In genomic region chr3:185959609-185960517, GRCh38 we compare ENCODE assay signal across 8 cellular contexts. TPM values are rescaled to one million over a fixed set of nuclear protein-coding genes. Genes with fewer than 3 reads are reported as not detected.
DNase-seq lines count a peak whose midpoint lies in the region; ATAC-seq and TF ChIP-seq lines count a peak whose summit lies in the region.

No MANE protein-coding gene starts in this region.

- DNase-seq in DMS 273 (lab: John Stamatoyannopoulos, UW; ENCODE audit: unreplicated experiment) (peak; percentile 74), NCI-H2107 (lab: John Stamatoyannopoulos, UW) (peak; percentile 85), choroid plexus epithelial cell (ENCODE audit: low read depth) (peak; percentile 89), neural progenitor cell (ENCODE audit: low spot score) (no peak), activated gamma-delta T cell (lab: John Stamatoyannopoulos, UW) (no peak), NCI-H146 (lab: John Stamatoyannopoulos, UW) (no peak), cerebellar cortex (ENCODE audit: low spot score) (no peak)

- no peak overlapping the region for H3K27ac ChIP-seq in neural progenitor cell

- H3K27me3 ChIP-seq in neural progenitor cell = no peaks in the 10 kb centered on the region

- no peak overlapping the region for H3K4me3 Mint-ChIP-seq in neural progenitor cell

- H3K9ac ChIP-seq in neural progenitor cell = no peak overlapping the region

- peaks cover 12% of the 10 kb centered on the region for H3K4me1 ChIP-seq in neural progenitor cell

- no peaks in the 10 kb centered on the region for H3K36me3 ChIP-seq in neural progenitor cell

- peak overlapping the region; percentile 36 for H2AFZ ChIP-seq in neural progenitor cell (replicated peaks)

- peaks cover 3% of the 10 kb centered on the region for H3K9me3 Mint-ChIP-seq in neural progenitor cell

- peak overlapping the region; percentile 55 for H3K27ac Mint-ChIP-seq in neural progenitor cell

- no peak for TF ChIP-seq CTCF in choroid plexus epithelial cell (conservative IDR thresholded peaks at IDR 0.05; ENCODE audit: low read depth, low read length)
- TF ChIP-seq CTCF in neural progenitor cell (IDR thresholded peaks at IDR 0.05) = no peak

- no peaks in the 10 kb centered on the region for H3K9me3 ChIP-seq in neural progenitor cell (ENCODE audit: low read depth)

- H3F3A ChIP-seq in neural progenitor cell (ENCODE audit: low read depth) = peaks cover 7% of the 10 kb centered on the region

- ATAC-seq in HG02642 (IDR thresholded peaks at IDR 0.05; ENCODE audit: poor library complexity, unreplicated experiment) = no peak

- no peaks in the 10 kb centered on the region for H3K79me2 ChIP-seq in neural progenitor cell (ENCODE audit: low read depth)

- H3K4me2 ChIP-seq in neural progenitor cell = peak overlapping the region; percentile 24

- no peaks in the 10 kb centered on the region for H4K20me1 ChIP-seq in neural progenitor cell (ENCODE audit: low read depth)

- no peaks in the 10 kb centered on the region for H3K4me1 Mint-ChIP-seq in neural progenitor cell

- H3K36me3 Mint-ChIP-seq in neural progenitor cell = no peaks in the 10 kb centered on the region

- H3K4me3 ChIP-seq in choroid plexus epithelial cell (ENCODE audit: low read depth, low read length) (no peak overlapping the region), neural progenitor cell (no peak overlapping the region)

- peaks cover 5% of the 10 kb centered on the region for H3K27me3 Mint-ChIP-seq in neural progenitor cell (ENCODE audit: insufficient read depth, low read depth)

RNA-seq across cellular contexts. Expression of gene TRA2B, which starts 22.0 kb away (rescaled TPM):
- 310 and 431 TPM in 2 replicates for total RNA-seq in neural progenitor cell (ENCODE audit: low replicate concordance)

Comparison
In these comparisons a context has a peak if more than half of its experiments do, and no peak if none do; other contexts are left out.
1. DNase-seq: peak in DMS 273 (single experiment), NCI-H2107 (single experiment) and choroid plexus epithelial cell (single experiment); none in neural progenitor cell (single experiment), activated gamma-delta T cell (single experiment), NCI-H146 (single experiment) and cerebellar cortex (single experiment).